10 cellular contexts compared by ENCODE assay signal in the genomic region with DNA sequence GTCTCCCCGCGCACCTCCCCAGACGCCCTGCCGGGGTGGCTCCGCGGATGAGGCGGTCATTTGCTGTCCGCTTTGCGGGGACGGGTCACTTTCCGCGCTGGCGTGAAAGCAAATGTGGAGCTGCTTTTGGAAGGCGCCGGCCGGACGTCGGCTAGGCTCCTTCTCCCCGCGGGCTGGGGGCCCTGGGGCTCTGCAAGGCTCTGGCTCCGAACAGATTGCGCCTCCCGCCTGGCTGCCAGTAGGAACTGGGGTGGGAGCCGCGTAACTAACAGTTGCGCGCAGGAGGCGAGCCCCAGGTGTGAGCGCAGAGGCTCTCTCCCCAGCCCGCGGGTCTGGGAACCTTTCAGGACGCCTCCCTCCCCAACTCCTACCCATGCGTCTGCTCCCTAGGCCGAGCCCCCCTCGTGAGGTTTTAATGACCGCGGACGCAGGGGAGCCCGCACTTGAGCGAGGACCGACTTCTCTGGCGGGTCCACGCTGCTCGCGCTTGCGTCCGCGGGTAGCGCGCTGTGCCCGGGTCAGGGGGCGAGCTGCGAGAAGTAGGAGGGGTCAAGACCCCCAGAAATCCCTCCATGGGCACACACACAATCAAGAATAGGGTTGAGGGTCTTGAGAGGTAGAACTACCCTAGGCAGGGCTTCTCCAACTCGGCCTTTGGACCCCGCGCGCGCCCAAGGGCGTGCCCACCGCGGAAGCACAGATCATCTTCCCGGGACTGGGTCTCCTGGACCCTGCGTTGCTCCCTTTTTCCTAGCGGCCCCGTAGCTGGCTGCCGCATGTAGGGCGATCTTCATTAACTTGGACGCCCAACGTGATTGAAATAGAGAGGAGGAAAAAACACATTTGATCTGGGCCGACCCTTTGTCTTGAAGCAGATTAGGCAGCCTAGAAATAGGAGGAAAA.
DNase-seq lines count a peak whose midpoint lies in the region; ATAC-seq and TF ChIP-seq lines count a peak whose summit lies in the region.
"Had no signal": no experiment of that assay in that cellular context is flagged by ENCODE, and none has a peak within 500 bp of the region (broad histone marks: within the 10 kb centered on the region; RNA-seq: fewer than 3 reads in every experiment).

No MANE protein-coding gene starts in this region.

- H3K27ac ChIP-seq in esophagus muscularis mucosa (replicated peaks in 1 of 4) (peak overlapping the region; percentile 95 to 98 (median 97)), muscle layer of colon (ENCODE audit: low read depth, low read length) (peak overlapping the region; percentile 96), upper lobe of right lung (peak overlapping the region; percentile 90)
- no peak overlapping the region for H3K27ac ChIP-seq in CD8-positive, alpha-beta T cell (ENCODE audit: low read depth, low read length)
- H3K27ac ChIP-seq: 22Rv1 had no signal

- peak overlapping the region; percentile 96 for H3K9ac ChIP-seq in muscle layer of colon (ENCODE audit: low read length)

- 3% methylated on average over 25 of the region's 70 CpGs for WGBS in esophagus muscularis mucosa

- H3K27me3 Mint-ChIP-seq in CD8-positive, alpha-beta T cell (ENCODE audit: low read depth): peaks cover 42% of the 10 kb centered on the region
- peaks cover 40% of the 10 kb centered on the region for H3K27me3 Mint-ChIP-seq in activated T-helper 1 cell treated with anti-CD3 and anti-CD28 coated beads, Interleukin-12 subunit alpha, Interleukin-12 subunit beta, Interleukin-2, Interleukin-4 antibody, amounts not matched to agents 30 ng/mL and 10 ng/mL and 1 ng/mL, durations not matched to agents 14 hours and 24 hours and 36 hours (ENCODE audit: insufficient read depth)

- CTCF ChIA-PET in CD8-positive, alpha-beta T cell (lab: Charles Lee): no interaction called here

- TF ChIP-seq POLR2A in esophagus muscularis mucosa (IDR thresholded peaks at IDR 0.05; ENCODE audit: low read depth): no peak

- peak; percentile 16 for ATAC-seq in upper lobe of right lung
- ATAC-seq in CD8-positive, alpha-beta T cell: no peak

- no peak for TF ChIP-seq EP300 in esophagus muscularis mucosa (IDR thresholded peaks at IDR 0.05)

- no peak overlapping the region for H3K4me3 Mint-ChIP-seq in CD8-positive, alpha-beta T cell
- no peak overlapping the region for H3K4me3 Mint-ChIP-seq in activated T-helper 1 cell treated with anti-CD3 and anti-CD28 coated beads, Interleukin-12 subunit alpha, Interleukin-12 subunit beta, Interleukin-2, Interleukin-4 antibody, amounts not matched to agents 30 ng/mL and 10 ng/mL and 1 ng/mL, durations not matched to agents 14 hours and 24 hours and 36 hours

- no peaks in the 10 kb centered on the region for H3K36me3 Mint-ChIP-seq in CD8-positive, alpha-beta T cell
- H3K36me3 Mint-ChIP-seq in activated T-helper 1 cell treated with anti-CD3 and anti-CD28 coated beads, Interleukin-12 subunit alpha, Interleukin-12 subunit beta, Interleukin-2, Interleukin-4 antibody, amounts not matched to agents 30 ng/mL and 10 ng/mL and 1 ng/mL, durations not matched to agents 14 hours and 24 hours and 36 hours (ENCODE audit: low read depth): no peaks in the 10 kb centered on the region

- no peak overlapping the region for H3K27ac Mint-ChIP-seq in CD8-positive, alpha-beta T cell
- H3K27ac Mint-ChIP-seq in activated T-helper 1 cell treated with anti-CD3 and anti-CD28 coated beads, Interleukin-12 subunit alpha, Interleukin-12 subunit beta, Interleukin-2, Interleukin-4 antibody, amounts not matched to agents 30 ng/mL and 10 ng/mL and 1 ng/mL, durations not matched to agents 14 hours and 24 hours and 36 hours: no peak overlapping the region

- no peaks in the 10 kb centered on the region for H3K36me3 ChIP-seq in esophagus muscularis mucosa
- no peaks in the 10 kb centered on the region for H3K36me3 ChIP-seq in muscle layer of colon (ENCODE audit: insufficient read depth, low read length)
- no peaks in the 10 kb centered on the region for H3K36me3 ChIP-seq in upper lobe of right lung
- H3K36me3 ChIP-seq in CD8-positive, alpha-beta T cell (ENCODE audit: insufficient read depth, low read length): no peaks in the 10 kb centered on the region

- TF ChIP-seq CTCF in esophagus muscularis mucosa (IDR thresholded peaks at IDR 0.05) (no peak), upper lobe of right lung (IDR thresholded peaks at IDR 0.05) (no peak)
- TF ChIP-seq CTCF in CD8-positive, alpha-beta T cell (IDR thresholded peaks at IDR 0.05): no peak

- DNase-seq in DMS53 (lab: John Stamatoyannopoulos, UW): peak; percentile 51
- DNase-seq in DMS53 treated with DMSO at 0.1 percent for 48 hours (lab: John Stamatoyannopoulos, UW; ENCODE audit: unreplicated experiment): no peak
- DNase-seq in esophagus muscularis mucosa (ENCODE audit: extremely low spot score): no peak
- no peak for DNase-seq in upper lobe of right lung
- DNase-seq in CD8-positive, alpha-beta T cell: no peak
- DNase-seq in activated T-helper 1 cell treated with anti-CD3 and anti-CD28 coated beads, Interleukin-12 subunit alpha, Interleukin-12 subunit beta, Interleukin-2, Interleukin-4 antibody, amounts not matched to agents 30 ng/mL and 10 ng/mL and 1 ng/mL, durations not matched to agents 14 hours and 24 hours and 36 hours (ENCODE audit: low spot score): no peak
- DNase-seq in nucleus accumbens (lab: John Stamatoyannopoulos, UW): no peak
- DNase-seq: NCI-H2081 had no signal

- H3K9me3 ChIP-seq in esophagus muscularis mucosa (no peaks in the 10 kb centered on the region), muscle layer of colon (ENCODE audit: low read length) (no peaks in the 10 kb centered on the region), upper lobe of right lung (no peaks in the 10 kb centered on the region)
- no peaks in the 10 kb centered on the region for H3K9me3 ChIP-seq in CD8-positive, alpha-beta T cell (ENCODE audit: low read length)

- H3K4me1 ChIP-seq in esophagus muscularis mucosa: peaks cover 13 to 69% (median 36%) of the 10 kb centered on the region in 4 donors
- peaks cover 2% of the 10 kb centered on the region for H3K4me1 ChIP-seq in muscle layer of colon (ENCODE audit: insufficient read depth, low read length)
- peaks cover 9% of the 10 kb centered on the region for H3K4me1 ChIP-seq in upper lobe of right lung
- no peaks in the 10 kb centered on the region for H3K4me1 ChIP-seq in CD8-positive, alpha-beta T cell (ENCODE audit: insufficient read depth, low read length)

- peaks cover 6% of the 10 kb centered on the region for H3K4me1 Mint-ChIP-seq in CD8-positive, alpha-beta T cell (ENCODE audit: low read depth)
- H3K4me1 Mint-ChIP-seq in activated T-helper 1 cell treated with anti-CD3 and anti-CD28 coated beads, Interleukin-12 subunit alpha, Interleukin-12 subunit beta, Interleukin-2, Interleukin-4 antibody, amounts not matched to agents 30 ng/mL and 10 ng/mL and 1 ng/mL, durations not matched to agents 14 hours and 24 hours and 36 hours (ENCODE audit: low read depth): no peaks in the 10 kb centered on the region

- POLR2A ChIA-PET in CD8-positive, alpha-beta T cell (lab: Charles Lee): no interaction called here

- intact Hi-C loops in esophagus muscularis mucosa (cut with DNase I) (loop anchor here (10.0 kb wide), 1 partner anchor 283 kb away; no protein-coding TSS in a partner anchor), upper lobe of right lung (cut with DNase I) (no loop called here)
- intact Hi-C loops in CD8-positive, alpha-beta T cell (cut with DNase I, micrococcal nuclease): no loop called here
- intact Hi-C loops in activated T-helper 1 cell treated with anti-CD3 and anti-CD28 coated beads, Interleukin-12 subunit alpha, Interleukin-12 subunit beta, Interleukin-2, Interleukin-4 antibody, amounts not matched to agents 30 ng/mL and 10 ng/mL and 1 ng/mL, durations not matched to agents 14 hours and 24 hours and 36 hours (cut with micrococcal nuclease): no loop called here

- peaks cover 0 to 42% (median 5%) of the 10 kb centered on the region in 4 donors for H3K27me3 ChIP-seq in esophagus muscularis mucosa
- peaks cover 0 to 7% of the 10 kb centered on the region in 2 donors for H3K27me3 ChIP-seq in muscle layer of colon (ENCODE audit: control insufficient read depth in 1 of 2, insufficient read depth in 2 of 2, low read length in 2 of 2)
- H3K27me3 ChIP-seq in upper lobe of right lung: peaks cover 90% of the 10 kb centered on the region
- peaks cover 27% of the 10 kb centered on the region for H3K27me3 ChIP-seq in CD8-positive, alpha-beta T cell (ENCODE audit: insufficient read depth, low read length)

- H3K9me3 Mint-ChIP-seq in CD8-positive, alpha-beta T cell: peaks cover 3% of the 10 kb centered on the region
- H3K9me3 Mint-ChIP-seq in activated T-helper 1 cell treated with anti-CD3 and anti-CD28 coated beads, Interleukin-12 subunit alpha, Interleukin-12 subunit beta, Interleukin-2, Interleukin-4 antibody, amounts not matched to agents 30 ng/mL and 10 ng/mL and 1 ng/mL, durations not matched to agents 14 hours and 24 hours and 36 hours: no peaks in the 10 kb centered on the region

- H3K4me3 ChIP-seq in esophagus muscularis mucosa (peak overlapping the region; percentile 53 to 71 (median 64)), muscle layer of colon (ENCODE audit: low read depth in 1 of 2, low read length in 2 of 2) (peak overlapping the region; percentile 31 to 83), upper lobe of right lung (peak overlapping the region; percentile 44)
- H3K4me3 ChIP-seq in CD8-positive, alpha-beta T cell (ENCODE audit: low read depth, low read length): no peak overlapping the region
